Comparison of ENCODE assay signal across 1 cellular context in genomic region chr11:43507171-43507570, GRCh38.
TF ChIP-seq lines count a peak whose summit lies in the region.

No MANE protein-coding gene starts in this region.

TF ChIP-seq in GM23338, 12 proteins besides CTCF, POLR2A, EP300 and RAD21 (continued from another document):
- TF ChIP-seq ZNF462 (CRISPR knock-in tag; IDR thresholded peaks at IDR 0.05) (no peak), ZNF331 (CRISPR knock-in tag; IDR thresholded peaks at IDR 0.05; ENCODE audit: low read depth) (no peak), NANOG (IDR thresholded peaks at IDR 0.05; ENCODE audit: borderline replicate concordance) (no peak), CREB1 (CRISPR knock-in tag; IDR thresholded peaks at IDR 0.05; ENCODE audit: low read depth) (no peak), POLR2AphosphoS5 (IDR thresholded peaks at IDR 0.05; ENCODE audit: low read depth) (no peak)
